16 cellular contexts compared by ENCODE assay signal in the genomic region with DNA sequence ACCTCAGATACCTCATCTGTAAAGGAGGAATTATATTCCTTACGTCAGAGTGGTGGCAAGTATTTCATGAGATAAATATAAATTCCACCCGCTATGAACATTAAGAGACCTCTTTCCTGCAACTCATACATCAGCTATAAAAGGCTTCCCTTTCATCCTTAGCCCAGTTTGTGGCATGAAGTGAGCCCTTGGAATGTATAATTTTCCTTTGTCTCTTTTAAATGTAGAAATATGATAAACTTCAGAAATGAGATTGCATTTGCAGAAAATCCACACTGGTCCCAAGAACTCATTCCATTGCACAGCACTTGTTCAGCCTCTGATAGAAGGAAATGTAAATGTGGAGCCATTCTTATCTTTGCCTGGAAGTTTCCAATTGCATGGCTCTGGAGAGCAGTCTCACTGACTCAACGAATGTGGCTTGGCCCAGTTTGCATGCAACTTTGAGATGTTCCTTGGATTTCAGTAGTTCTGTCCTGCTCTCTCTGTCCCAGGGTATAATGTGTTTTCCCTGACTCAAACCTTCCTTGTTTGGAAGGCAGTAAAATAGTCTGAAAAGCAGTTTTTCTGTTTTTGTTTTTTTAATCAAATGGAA.
DNase-seq lines count a peak whose midpoint lies in the region; FAIRE-seq and TF ChIP-seq lines count a peak whose summit lies in the region.
"Had no signal": no experiment of that assay in that cellular context is flagged by ENCODE, and none has a peak within 500 bp of the region (broad histone marks: within the 10 kb centered on the region; RNA-seq: fewer than 3 reads in every experiment).

No MANE protein-coding gene starts in this region.

- CTCF ChIA-PET in OCI-LY7 (lab: Charles Lee; ENCODE audit: unreplicated experiment): no interaction called here

- H4K20me1 ChIP-seq in OCI-LY7 (ENCODE audit: insufficient read depth, low read length) (no peaks in the 10 kb centered on the region), osteoblast (ENCODE audit: insufficient read depth, low read length) (no peaks in the 10 kb centered on the region)

- H3K27ac ChIP-seq in OCI-LY7 (ENCODE audit: low read depth, low read length, poor library complexity, severe bottlenecking) (no peak overlapping the region), osteoblast (ENCODE audit: low read depth, low read length) (peak overlapping the region; percentile 35)
- H3K27ac ChIP-seq: A549 had no signal

- BruUV-seq in OCI-LY7 (replicated peaks; lab: Mats Ljungman, UMichigan): no TSS peak

- in situ Hi-C loops in GM13976 (cut with MboI; ENCODE audit: low sequenced_read_pairs, unreplicated experiment): no loop called here

- H3K27me3 ChIP-seq in osteoblast (ENCODE audit: insufficient read depth, low read length): no peaks in the 10 kb centered on the region

- peak overlapping the region; percentile 18; the same call in 1 of the 2 replicates for H2AFZ ChIP-seq in OCI-LY7 (ENCODE audit: low read length)
- H2AFZ ChIP-seq in osteoblast (ENCODE audit: low read length): no peak overlapping the region

- H3K4me3 ChIP-seq in OCI-LY7 (ENCODE audit: low read depth, low read length, poor library complexity, severe bottlenecking) (no peak overlapping the region), osteoblast (ENCODE audit: insufficient read depth, low read length) (no peak overlapping the region)
- H3K4me3 ChIP-seq: A549 had no signal

- POLR2A ChIA-PET in OCI-LY7 (lab: Charles Lee): interaction anchor here (0.6 to 1.7 kb wide), 7 partner anchors 9 to 540 kb away, joined by 3 to 5 read pairs (median 3); no protein-coding TSS in a partner anchor

- H3K4me2 ChIP-seq in OCI-LY7 (ENCODE audit: low read length) (no peak overlapping the region), osteoblast (ENCODE audit: insufficient read depth, low read length) (peak overlapping the region; percentile 14)
- H3K4me2 ChIP-seq: A549 had no signal

- H3K36me3 ChIP-seq in OCI-LY7 (ENCODE audit: insufficient read depth, low read length): no peaks in the 10 kb centered on the region; the same call in 1 of the 2 replicates
- H3K36me3 ChIP-seq in osteoblast (ENCODE audit: insufficient read depth, low read length): no peaks in the 10 kb centered on the region

- no peaks in the 10 kb centered on the region for H3K9me2 ChIP-seq in OCI-LY7 (ENCODE audit: insufficient read depth, low read length)

- no peaks in the 10 kb centered on the region for H3K79me2 ChIP-seq in OCI-LY7 (ENCODE audit: insufficient read depth, low read depth, low read length)
- no peaks in the 10 kb centered on the region for H3K79me2 ChIP-seq in osteoblast (ENCODE audit: insufficient read depth, low read length)

- intact Hi-C loops in OCI-LY7 (cut with micrococcal nuclease; ENCODE audit: unreplicated experiment): no loop called here

- H3K4me1 ChIP-seq in OCI-LY7 (ENCODE audit: insufficient read depth, low read length, poor library complexity, severe bottlenecking): no peaks in the 10 kb centered on the region
- H3K4me1 ChIP-seq in osteoblast (ENCODE audit: insufficient read depth, low read length): peaks cover 11% of the 10 kb centered on the region
- H3K4me1 ChIP-seq: A549 had no signal

- peaks cover 10% of the 10 kb centered on the region; the same call in 1 of the 2 replicates for H3K9me3 ChIP-seq in OCI-LY7 (ENCODE audit: low read length)
- H3K9me3 ChIP-seq in osteoblast (ENCODE audit: low read depth, low read length): no peaks in the 10 kb centered on the region
- H3K9me3 ChIP-seq: A549 had no signal

- TF ChIP-seq CTCF in OCI-LY7 (conservative IDR thresholded peaks at IDR 0.05; ENCODE audit: low read length) (no peak), osteoblast (IDR thresholded peaks at IDR 0.05; ENCODE audit: extremely low read depth, low read depth, low read length) (no peak), GM13976 (IDR thresholded peaks at IDR 0.05; ENCODE audit: borderline replicate concordance, control extremely low read depth, extremely low read depth, insufficient read depth, missing control alignments) (no peak)

- no peak for FAIRE-seq in frontal cortex (lab: Jason Lieb, UNC)
- FAIRE-seq: A549, G401.6, GM12892 had no signal

- peak; percentile 10 for DNase-seq in EH (ENCODE audit: low read depth)
- DNase-seq in OCI-LY7 (ENCODE audit: low spot score): no peak
- DNase-seq in fibroblast of peridontal ligament (ENCODE audit: extremely low read depth): peak; percentile 59
- peak; percentile 74 for DNase-seq in osteoblast (ENCODE audit: insufficient read length, low spot score, missing footprints)
- DNase-seq in cerebellum (ENCODE audit: low spot score): no peak
- DNase-seq in GM13976 (ENCODE audit: low spot score): no peak
- DNase-seq in frontal cortex (ENCODE audit: low spot score in 2 of 2): no peak
- DNase-seq: AML-193, NCI-H1436, NCI-H2029 treated with DMSO at 0.1 percent for 48 hours, NCI-H2227 treated with DMSO at 0.1 percent for 48 hours, NCI-H526 treated with DMSO at 0.1 percent for 48 hours, OCI-M1 had no signal

Comparison
In these comparisons a context has a peak if more than half of its experiments do, and no peak if none do; other contexts are left out.
1. DNase-seq: peak in EH (single experiment), fibroblast of peridontal ligament (single experiment) and osteoblast (single experiment); none in OCI-LY7 (single experiment), cerebellum (single experiment), GM13976 (single experiment) and frontal cortex (0 of 2).